ENCODE assay signal across 34 cellular contexts in the genomic region with DNA sequence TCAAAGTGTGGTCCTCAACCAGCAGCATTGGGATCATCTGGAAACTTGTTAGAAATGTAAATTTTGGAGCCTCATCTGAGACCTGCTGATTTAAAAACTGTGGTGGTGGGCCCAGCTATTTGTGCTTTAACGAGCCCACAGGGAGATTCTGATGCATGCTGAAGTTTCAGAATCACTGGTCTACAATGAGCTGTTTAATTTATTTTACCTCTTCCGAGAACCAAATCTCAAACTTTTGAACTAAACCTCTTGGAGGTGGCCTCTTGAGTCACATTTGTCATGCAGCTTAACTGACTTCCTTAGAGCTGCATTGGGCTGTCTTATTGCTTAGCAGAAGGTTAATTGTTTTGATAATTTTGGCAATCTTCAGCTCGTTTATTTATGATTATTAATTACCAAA.
DNase-seq lines count a peak whose midpoint lies in the region; ATAC-seq and TF ChIP-seq lines count a peak whose summit lies in the region.
"Had no signal": no experiment of that assay in that cellular context is flagged by ENCODE, and none has a peak within 500 bp of the region (broad histone marks: within the 10 kb centered on the region; RNA-seq: fewer than 3 reads in every experiment).

No MANE protein-coding gene starts in this region.

- H3K4me1 Mint-ChIP-seq in GM23338 = peaks cover 11% of the 10 kb centered on the region
- H3K4me1 Mint-ChIP-seq in neural progenitor cell = no peaks in the 10 kb centered on the region
- H3K4me1 Mint-ChIP-seq: B cell; CD14-positive monocyte; CD4-positive, alpha-beta memory T cell; CD4-positive, CD25-positive, alpha-beta regulatory T cell; CD8-positive, alpha-beta memory T cell had no signal

- no peak overlapping the region for H3K4me3 Mint-ChIP-seq in GM23338
- H3K4me3 Mint-ChIP-seq in neural progenitor cell = no peak overlapping the region
- H3K4me3 Mint-ChIP-seq: B cell; CD14-positive monocyte; CD4-positive, alpha-beta memory T cell; CD4-positive, alpha-beta T cell; CD4-positive, CD25-positive, alpha-beta regulatory T cell; CD8-positive, alpha-beta memory T cell; CD8-positive, alpha-beta T cell had no signal

- H3F3A ChIP-seq in GM23338 (replicated peaks; ENCODE audit: low read depth) = no peaks in the 10 kb centered on the region
- no peaks in the 10 kb centered on the region for H3F3A ChIP-seq in neural progenitor cell (ENCODE audit: low read depth)

- H3K27me3 Mint-ChIP-seq in GM23338 (ENCODE audit: insufficient read depth, low read depth, poor library complexity) = no peaks in the 10 kb centered on the region
- H3K27me3 Mint-ChIP-seq in neural progenitor cell (ENCODE audit: insufficient read depth, low read depth) = peaks cover under 1% of the 10 kb centered on the region
- H3K27me3 Mint-ChIP-seq: CD4-positive, CD25-positive, alpha-beta regulatory T cell had no signal

- H3K27me3 ChIP-seq in GM23338 (ENCODE audit: insufficient read depth) (no peaks in the 10 kb centered on the region), SJCRH30 (no peaks in the 10 kb centered on the region), neural progenitor cell (no peaks in the 10 kb centered on the region)
- H3K27me3 ChIP-seq: BE2C; BLaER1; BLaER1 treated with 17β-estradiol and CSF1 and Interleukin-3, amounts not matched to agents 10 nM and 100 nM had no signal

- no peak for TF ChIP-seq CTCF in GM23338 (conservative IDR thresholded peaks at IDR 0.05; ENCODE audit: low read depth in 2 of 2)
- no peak for TF ChIP-seq CTCF in HEK293 (tag by site-specific recombination; IDR thresholded peaks at IDR 0.05)
- no peak for TF ChIP-seq CTCF in neural progenitor cell (IDR thresholded peaks at IDR 0.05)

- H3K9me3 Mint-ChIP-seq in GM23338 (no peaks in the 10 kb centered on the region), neural progenitor cell (no peaks in the 10 kb centered on the region)
- H3K9me3 Mint-ChIP-seq: CD4-positive, alpha-beta memory T cell; CD4-positive, alpha-beta T cell; CD4-positive, CD25-positive, alpha-beta regulatory T cell; CD8-positive, alpha-beta memory T cell; CD8-positive, alpha-beta T cell had no signal

- H3K36me3 ChIP-seq in GM23338 (ENCODE audit: insufficient read depth) (no peaks in the 10 kb centered on the region), HEK293 (ENCODE audit: control insufficient read depth in 2 of 2, insufficient read depth in 1 of 2, low read length in 2 of 2) (no peaks in the 10 kb centered on the region), SJCRH30 (no peaks in the 10 kb centered on the region), neural progenitor cell (no peaks in the 10 kb centered on the region)
- H3K36me3 ChIP-seq: BE2C; BLaER1; BLaER1 treated with 17β-estradiol and CSF1 and Interleukin-3, amounts not matched to agents 10 nM and 100 nM had no signal

- no peak overlapping the region for H3K4me3 ChIP-seq in GM23338
- H3K4me3 ChIP-seq in HEK293 (ENCODE audit: low read depth, low read length) = no peak overlapping the region
- no peak overlapping the region for H3K4me3 ChIP-seq in SJCRH30
- H3K4me3 ChIP-seq in neural progenitor cell = no peak overlapping the region
- H3K4me3 ChIP-seq: A549; BLaER1; BLaER1 treated with 17β-estradiol and CSF1 and Interleukin-3, amounts not matched to agents 10 nM and 100 nM had no signal

- H3K4me2 ChIP-seq in GM23338 = peak overlapping the region; percentile 50
- no peak overlapping the region for H3K4me2 ChIP-seq in neural progenitor cell
- H3K4me2 ChIP-seq: A549; BLaER1; BLaER1 treated with 17β-estradiol and CSF1 and Interleukin-3, amounts not matched to agents 10 nM and 100 nM had no signal

- ATAC-seq in GM23338 = no peak
- ATAC-seq: A549; CD8-positive, alpha-beta T cell had no signal

- H3K36me3 Mint-ChIP-seq in GM23338 (ENCODE audit: low read depth) = no peaks in the 10 kb centered on the region
- no peaks in the 10 kb centered on the region for H3K36me3 Mint-ChIP-seq in neural progenitor cell
- H3K36me3 Mint-ChIP-seq: CD14-positive monocyte; CD4-positive, alpha-beta memory T cell; CD4-positive, CD25-positive, alpha-beta regulatory T cell; CD8-positive, alpha-beta memory T cell; CD8-positive, alpha-beta T cell had no signal

- H2AFZ ChIP-seq in GM23338 = peak overlapping the region; percentile 35; the same call in 1 of the 2 replicates
- H2AFZ ChIP-seq in neural progenitor cell (replicated peaks) = peak overlapping the region; percentile 1

- intact Hi-C loops in posterior vena cava (cut with DNase I) = no loop called here

- H3K9me2 ChIP-seq in GM23338 (ENCODE audit: insufficient read depth) = peaks cover 6% of the 10 kb centered on the region; the same call in 1 of the 2 replicates

- H3K4me1 ChIP-seq in GM23338 (ENCODE audit: insufficient read depth) (peaks cover 11% of the 10 kb centered on the region; the same call in 1 of the 2 replicates), HEK293 (ENCODE audit: control insufficient read depth, insufficient read depth, low read length) (no peaks in the 10 kb centered on the region), SJCRH30 (peaks cover 20% of the 10 kb centered on the region), neural progenitor cell (no peaks in the 10 kb centered on the region)
- H3K4me1 ChIP-seq: A549; BE2C; BLaER1; BLaER1 treated with 17β-estradiol and CSF1 and Interleukin-3, amounts not matched to agents 10 nM and 100 nM; Caco-2 had no signal

- no peak overlapping the region for H3K9ac ChIP-seq in neural progenitor cell
- H3K9ac ChIP-seq: BLaER1; BLaER1 treated with 17β-estradiol and CSF1 and Interleukin-3, amounts not matched to agents 10 nM and 100 nM had no signal

- H3K27ac Mint-ChIP-seq in GM23338 = no peak overlapping the region
- H3K27ac Mint-ChIP-seq in neural progenitor cell = no peak overlapping the region
- H3K27ac Mint-ChIP-seq: B cell; CD14-positive monocyte; CD4-positive, alpha-beta memory T cell; CD4-positive, alpha-beta T cell; CD4-positive, CD25-positive, alpha-beta regulatory T cell; CD8-positive, alpha-beta memory T cell; CD8-positive, alpha-beta T cell had no signal

- CTCF ChIA-PET in HEK293 (lab: Yijun Ruan, JAX) = no interaction called here

- H4K20me1 ChIP-seq in GM23338 (replicated peaks; ENCODE audit: insufficient read depth) = no peaks in the 10 kb centered on the region
- H4K20me1 ChIP-seq in neural progenitor cell (ENCODE audit: low read depth) = no peaks in the 10 kb centered on the region
- H4K20me1 ChIP-seq: BLaER1; BLaER1 treated with 17β-estradiol and CSF1 and Interleukin-3, amounts not matched to agents 10 nM and 100 nM had no signal

- no peaks in the 10 kb centered on the region for H3K79me2 ChIP-seq in GM23338 (replicated peaks; ENCODE audit: insufficient read depth)
- H3K79me2 ChIP-seq in neural progenitor cell (ENCODE audit: low read depth) = no peaks in the 10 kb centered on the region

- H3K27ac ChIP-seq in GM23338 (ENCODE audit: low read depth) = no peak overlapping the region
- no peak overlapping the region for H3K27ac ChIP-seq in HEK293 (ENCODE audit: extremely low read depth, low read depth, low read length)
- peak overlapping the region; percentile 78 for H3K27ac ChIP-seq in SJCRH30
- H3K27ac ChIP-seq in neural progenitor cell = no peak overlapping the region
- H3K27ac ChIP-seq: 22Rv1; A549; BLaER1; BLaER1 treated with 17β-estradiol and CSF1 and Interleukin-3, amounts not matched to agents 10 nM and 100 nM; C4-2B had no signal

- DNase-seq in GM23338 (ENCODE audit: low spot score) (no peak), SJCRH30 (peak; percentile 39 to 79), neural progenitor cell (ENCODE audit: low spot score) (no peak), NCI-H1105 treated with DMSO at 0.1 percent for 48 hours (lab: John Stamatoyannopoulos, UW) (no peak), NCI-H2171 (lab: John Stamatoyannopoulos, UW) (no peak), iPS-NIHi11 (ENCODE audit: low spot score) (no peak), posterior vena cava (ENCODE audit: low spot score) (no peak)
- DNase-seq: 8988T; ACHN; AML-193; BE2C; C1 segment of cervical spinal cord; Caco-2; Calu3; CD4-positive, alpha-beta memory T cell; CD4-positive, alpha-beta T cell; CD4-positive, CD25-positive, alpha-beta regulatory T cell; CD8-positive, alpha-beta memory T cell; CD8-positive, alpha-beta T cell; DMS 273 treated with DMSO at 0.1 percent for 48 hours; DMS153; DMS53; DMS79; DMS79 treated with DMSO at 0.1 percent for 48 hours; DND-41; EL had no signal

- no peaks in the 10 kb centered on the region for H3K9me3 ChIP-seq in HEK293 (ENCODE audit: control insufficient read depth, insufficient read depth, low read depth, low read length)
- H3K9me3 ChIP-seq in SJCRH30 (replicated peaks) = no peaks in the 10 kb centered on the region
- H3K9me3 ChIP-seq in neural progenitor cell (ENCODE audit: low read depth) = no peaks in the 10 kb centered on the region
- H3K9me3 ChIP-seq: A549; BE2C; BLaER1; BLaER1 treated with 17β-estradiol and CSF1 and Interleukin-3, amounts not matched to agents 10 nM and 100 nM; Caco-2 had no signal

- POLR2A ChIA-PET in HEK293 (lab: Yijun Ruan, JAX) = no interaction called here

TF ChIP-seq in GM23338, 12 proteins besides CTCF, POLR2A, EP300 and RAD21 (continues in another document):
- TF ChIP-seq ETS1 (IDR thresholded peaks at IDR 0.05) = no peak
- TF ChIP-seq EZH2 (IDR thresholded peaks at IDR 0.05; ENCODE audit: low read depth, unreplicated experiment) = no peak

TF ChIP-seq in HEK293, 187 proteins besides CTCF, POLR2A, EP300 and RAD21:
- no peak for TF ChIP-seq ZNF146 (tag by site-specific recombination; IDR thresholded peaks at IDR 0.05)
- no peak for TF ChIP-seq ZSCAN23 (tag by site-specific recombination; IDR thresholded peaks at IDR 0.05)
- peak; percentile 66 for TF ChIP-seq GLIS1 (tag by site-specific recombination; IDR thresholded peaks at IDR 0.05)
- TF ChIP-seq ZNF404 (tag by site-specific recombination; IDR thresholded peaks at IDR 0.05) = no peak

Comparison
In these comparisons a context has a peak if more than half of its experiments do, and no peak if none do; other contexts are left out.
1. DNase-seq: peak in SJCRH30 (2 of 2); none in GM23338 (single experiment), neural progenitor cell (single experiment), NCI-H1105 treated with DMSO at 0.1 percent for 48 hours (single experiment), NCI-H2171 (single experiment), iPS-NIHi11 (single experiment) and posterior vena cava (single experiment).